Comparison of ENCODE assay signal across 20 cellular contexts in the genomic region with DNA sequence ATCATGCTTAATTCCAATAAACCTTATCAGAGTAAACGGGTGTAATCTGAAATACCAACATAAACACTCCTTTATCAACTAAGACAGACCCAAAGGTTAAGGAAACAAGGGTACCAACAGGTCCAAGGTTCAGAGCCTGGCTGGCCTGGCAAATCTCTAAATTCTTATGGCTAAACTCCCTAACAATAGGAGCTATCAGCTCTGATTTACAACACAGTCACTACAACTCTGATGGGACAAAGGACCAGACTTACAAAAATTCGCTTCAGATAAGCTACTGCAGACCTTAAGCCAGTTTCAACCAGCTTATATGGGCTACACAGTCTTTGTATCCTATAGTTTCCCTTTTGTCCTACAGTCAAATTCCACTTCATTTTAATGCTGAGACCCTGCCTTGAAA.
"Had no signal": no experiment of that assay in that cellular context is flagged by ENCODE, and none has a peak within 500 bp of the region (broad histone marks: within the 10 kb centered on the region; RNA-seq: fewer than 3 reads in every experiment).

No MANE protein-coding gene starts in this region.

- H3K4me3 ChIP-seq: hepatocyte, left lung, lung, spleen, testis, uterus had no signal

- H3K36me3 ChIP-seq: left lung, spleen, uterus had no signal

- H3K4me1 ChIP-seq: left lung, spleen, testis, uterus had no signal

- H3K9me3 ChIP-seq: spleen, testis, uterus had no signal

- H3K27ac ChIP-seq: hepatocyte, left lung, spleen, testis, uterus had no signal

- H3K27me3 ChIP-seq: hepatocyte, left lung, spleen, testis, uterus had no signal

- ATAC-seq: activated CD8-positive, alpha-beta T cell treated with anti-CD3 and anti-CD28 coated beads, Interleukin-2, amount 10 ng/mL, durations not matched to agents 7 days and 5 days; activated naive CD4-positive, alpha-beta T cell treated with anti-CD3 and anti-CD28 coated beads, Interleukin-2, amount 50 U/mL, for 72 hours; esophagus mucosa; left lung; naive thymus-derived CD4-positive, alpha-beta T cell had no signal

- DNase-seq: activated CD4-positive, alpha-beta T cell treated with anti-CD3 and anti-CD28 coated beads, Interleukin-2, amount 10 ng/mL, durations not matched to agents 7 days and 5 days; activated CD4-positive, CD25-positive, alpha-beta regulatory T cell treated with anti-CD3 and anti-CD28 coated beads, Interleukin-2, amount 50 U/mL, for 72 hours; activated CD8-positive, alpha-beta T cell treated with anti-CD3 and anti-CD28 coated beads, Interleukin-2, amount 10 ng/mL, durations not matched to agents 7 days and 5 days; activated T-cell treated with anti-CD3 and anti-CD28 coated beads, Interleukin-2, amount 50 U/mL, for 1 hour; central memory CD4-positive, alpha-beta T cell; effector memory CD4-positive, alpha-beta T cell; glutamatergic neuron; kidney glomerular epithelial cell; left lung; naive thymus-derived CD4-positive, alpha-beta T cell; spleen; stimulated activated CD4-positive, alpha-beta T cell treated with anti-CD3 and anti-CD28 coated beads, Interleukin-4, amount 100 ng/mL, for 1 hour; stimulated activated naive CD4-positive, alpha-beta T cell; testis; trophoblast cell; uterus had no signal

- H2AFZ ChIP-seq: hepatocyte had no signal
